Comparison of ENCODE assay signal across 2 cellular contexts in the genomic region with DNA sequence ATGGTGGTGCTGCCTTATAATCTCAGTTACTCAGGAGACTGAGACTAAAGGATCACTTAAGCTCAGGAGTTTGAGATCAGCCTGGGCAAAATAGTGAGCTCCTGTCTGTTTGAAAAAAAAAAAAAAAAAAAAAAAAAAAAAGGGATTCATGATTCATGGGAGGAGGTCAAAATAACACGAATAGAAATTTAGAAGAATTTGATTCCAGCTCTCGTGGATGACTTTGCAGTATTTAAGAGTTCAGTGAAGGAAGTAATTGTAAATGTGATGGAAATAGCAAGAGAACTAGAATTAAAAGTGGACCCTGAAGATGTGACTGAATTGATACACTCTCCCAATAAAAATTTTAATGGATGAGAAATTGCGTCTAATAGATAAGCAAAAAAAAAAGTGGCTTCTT.
A peak's percentile ranks its signal among the peaks of the same experiment; 100 is the strongest.
TF ChIP-seq lines count a peak whose summit lies in the region.

No MANE protein-coding gene starts in this region.

TF ChIP-seq in HepG2, 621 proteins besides CTCF, POLR2A, EP300 and RAD21:
- TF ChIP-seq NFE2L2 (IDR thresholded peaks at IDR 0.05; ENCODE audit: low read length) (peak; percentile 39; the same call in 1 of the 2 replicates), KLF11 (CRISPR knock-in tag; IDR thresholded peaks at IDR 0.05) (no peak)

TF ChIP-seq in K562, 482 proteins besides CTCF, POLR2A, EP300 and RAD21:
- no peak for TF ChIP-seq ARID1B (IDR thresholded peaks at IDR 0.05)
- TF ChIP-seq, protein P1, sequence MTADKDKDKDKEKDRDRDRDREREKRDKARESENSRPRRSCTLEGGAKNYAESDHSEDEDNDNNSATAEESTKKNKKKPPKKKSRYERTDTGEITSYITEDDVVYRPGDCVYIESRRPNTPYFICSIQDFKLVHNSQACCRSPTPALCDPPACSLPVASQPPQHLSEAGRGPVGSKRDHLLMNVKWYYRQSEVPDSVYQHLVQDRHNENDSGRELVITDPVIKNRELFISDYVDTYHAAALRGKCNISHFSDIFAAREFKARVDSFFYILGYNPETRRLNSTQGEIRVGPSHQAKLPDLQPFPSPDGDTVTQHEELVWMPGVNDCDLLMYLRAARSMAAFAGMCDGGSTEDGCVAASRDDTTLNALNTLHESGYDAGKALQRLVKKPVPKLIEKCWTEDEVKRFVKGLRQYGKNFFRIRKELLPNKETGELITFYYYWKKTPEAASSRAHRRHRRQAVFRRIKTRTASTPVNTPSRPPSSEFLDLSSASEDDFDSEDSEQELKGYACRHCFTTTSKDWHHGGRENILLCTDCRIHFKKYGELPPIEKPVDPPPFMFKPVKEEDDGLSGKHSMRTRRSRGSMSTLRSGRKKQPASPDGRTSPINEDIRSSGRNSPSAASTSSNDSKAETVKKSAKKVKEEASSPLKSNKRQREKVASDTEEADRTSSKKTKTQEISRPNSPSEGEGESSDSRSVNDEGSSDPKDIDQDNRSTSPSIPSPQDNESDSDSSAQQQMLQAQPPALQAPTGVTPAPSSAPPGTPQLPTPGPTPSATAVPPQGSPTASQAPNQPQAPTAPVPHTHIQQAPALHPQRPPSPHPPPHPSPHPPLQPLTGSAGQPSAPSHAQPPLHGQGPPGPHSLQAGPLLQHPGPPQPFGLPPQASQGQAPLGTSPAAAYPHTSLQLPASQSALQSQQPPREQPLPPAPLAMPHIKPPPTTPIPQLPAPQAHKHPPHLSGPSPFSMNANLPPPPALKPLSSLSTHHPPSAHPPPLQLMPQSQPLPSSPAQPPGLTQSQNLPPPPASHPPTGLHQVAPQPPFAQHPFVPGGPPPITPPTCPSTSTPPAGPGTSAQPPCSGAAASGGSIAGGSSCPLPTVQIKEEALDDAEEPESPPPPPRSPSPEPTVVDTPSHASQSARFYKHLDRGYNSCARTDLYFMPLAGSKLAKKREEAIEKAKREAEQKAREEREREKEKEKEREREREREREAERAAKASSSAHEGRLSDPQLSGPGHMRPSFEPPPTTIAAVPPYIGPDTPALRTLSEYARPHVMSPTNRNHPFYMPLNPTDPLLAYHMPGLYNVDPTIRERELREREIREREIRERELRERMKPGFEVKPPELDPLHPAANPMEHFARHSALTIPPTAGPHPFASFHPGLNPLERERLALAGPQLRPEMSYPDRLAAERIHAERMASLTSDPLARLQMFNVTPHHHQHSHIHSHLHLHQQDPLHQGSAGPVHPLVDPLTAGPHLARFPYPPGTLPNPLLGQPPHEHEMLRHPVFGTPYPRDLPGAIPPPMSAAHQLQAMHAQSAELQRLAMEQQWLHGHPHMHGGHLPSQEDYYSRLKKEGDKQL (CRISPR knock-in tag; IDR thresholded peaks at IDR 0.05; ENCODE audit: borderline replicate concordance): no peak
- 0 out of 2 replicates have a peak, but pooled peaks have one; percentile 11 for TF ChIP-seq ZNF384 (IDR thresholded peaks at IDR 0.05; ENCODE audit: low read depth, low read length)
- TF ChIP-seq RUNX1 (IDR thresholded peaks at IDR 0.05; ENCODE audit: low read depth): no peak
- TF ChIP-seq FOXK2 (conservative IDR thresholded peaks at IDR 0.05 in 1 of 2, IDR thresholded peaks at IDR 0.05 in 1 of 2; ENCODE audit: low read depth in 2 of 2): no peak
- no peak for TF ChIP-seq FOXA1 (IDR thresholded peaks at IDR 0.05; ENCODE audit: borderline replicate concordance)
- peak; percentile 43; the same call in 1 of the 2 replicates for TF ChIP-seq ZNF316 (IDR thresholded peaks at IDR 0.05)
- no peak for TF ChIP-seq HOXB6 (CRISPR knock-in tag; IDR thresholded peaks at IDR 0.05; ENCODE audit: borderline replicate concordance)
- peak; percentile 19; the same call in 1 of the 2 replicates for TF ChIP-seq C11orf30 (IDR thresholded peaks at IDR 0.05; ENCODE audit: low read depth)
- TF ChIP-seq, protein P2, sequence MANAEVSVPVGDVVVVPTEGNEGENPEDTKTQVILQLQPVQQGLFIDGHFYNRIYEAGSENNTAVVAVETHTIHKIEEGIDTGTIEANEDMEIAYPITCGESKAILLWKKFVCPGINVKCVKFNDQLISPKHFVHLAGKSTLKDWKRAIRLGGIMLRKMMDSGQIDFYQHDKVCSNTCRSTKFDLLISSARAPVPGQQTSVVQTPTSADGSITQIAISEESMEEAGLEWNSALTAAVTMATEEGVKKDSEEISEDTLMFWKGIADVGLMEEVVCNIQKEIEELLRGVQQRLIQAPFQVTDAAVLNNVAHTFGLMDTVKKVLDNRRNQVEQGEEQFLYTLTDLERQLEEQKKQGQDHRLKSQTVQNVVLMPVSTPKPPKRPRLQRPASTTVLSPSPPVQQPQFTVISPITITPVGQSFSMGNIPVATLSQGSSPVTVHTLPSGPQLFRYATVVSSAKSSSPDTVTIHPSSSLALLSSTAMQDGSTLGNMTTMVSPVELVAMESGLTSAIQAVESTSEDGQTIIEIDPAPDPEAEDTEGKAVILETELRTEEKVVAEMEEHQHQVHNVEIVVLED (CRISPR knock-in tag; IDR thresholded peaks at IDR 0.05): no peak
- TF ChIP-seq, protein P3, sequence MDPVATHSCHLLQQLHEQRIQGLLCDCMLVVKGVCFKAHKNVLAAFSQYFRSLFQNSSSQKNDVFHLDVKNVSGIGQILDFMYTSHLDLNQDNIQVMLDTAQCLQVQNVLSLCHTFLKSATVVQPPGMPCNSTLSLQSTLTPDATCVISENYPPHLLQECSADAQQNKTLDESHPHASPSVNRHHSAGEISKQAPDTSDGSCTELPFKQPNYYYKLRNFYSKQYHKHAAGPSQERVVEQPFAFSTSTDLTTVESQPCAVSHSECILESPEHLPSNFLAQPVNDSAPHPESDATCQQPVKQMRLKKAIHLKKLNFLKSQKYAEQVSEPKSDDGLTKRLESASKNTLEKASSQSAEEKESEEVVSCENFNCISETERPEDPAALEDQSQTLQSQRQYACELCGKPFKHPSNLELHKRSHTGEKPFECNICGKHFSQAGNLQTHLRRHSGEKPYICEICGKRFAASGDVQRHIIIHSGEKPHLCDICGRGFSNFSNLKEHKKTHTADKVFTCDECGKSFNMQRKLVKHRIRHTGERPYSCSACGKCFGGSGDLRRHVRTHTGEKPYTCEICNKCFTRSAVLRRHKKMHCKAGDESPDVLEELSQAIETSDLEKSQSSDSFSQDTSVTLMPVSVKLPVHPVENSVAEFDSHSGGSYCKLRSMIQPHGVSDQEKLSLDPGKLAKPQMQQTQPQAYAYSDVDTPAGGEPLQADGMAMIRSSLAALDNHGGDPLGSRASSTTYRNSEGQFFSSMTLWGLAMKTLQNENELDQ (CRISPR knock-in tag; IDR thresholded peaks at IDR 0.05; ENCODE audit: borderline replicate concordance): no peak
- TF ChIP-seq, protein P4, sequence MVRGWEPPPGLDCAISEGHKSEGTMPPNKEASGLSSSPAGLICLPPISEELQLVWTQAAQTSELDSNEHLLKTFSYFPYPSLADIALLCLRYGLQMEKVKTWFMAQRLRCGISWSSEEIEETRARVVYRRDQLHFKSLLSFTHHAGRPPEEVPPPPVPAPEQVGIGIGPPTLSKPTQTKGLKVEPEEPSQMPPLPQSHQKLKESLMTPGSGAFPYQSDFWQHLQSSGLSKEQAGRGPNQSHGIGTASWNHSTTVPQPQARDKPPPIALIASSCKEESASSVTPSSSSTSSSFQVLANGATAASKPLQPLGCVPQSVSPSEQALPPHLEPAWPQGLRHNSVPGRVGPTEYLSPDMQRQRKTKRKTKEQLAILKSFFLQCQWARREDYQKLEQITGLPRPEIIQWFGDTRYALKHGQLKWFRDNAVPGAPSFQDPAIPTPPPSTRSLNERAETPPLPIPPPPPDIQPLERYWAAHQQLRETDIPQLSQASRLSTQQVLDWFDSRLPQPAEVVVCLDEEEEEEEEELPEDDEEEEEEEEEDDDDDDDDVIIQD (CRISPR knock-in tag; IDR thresholded peaks at IDR 0.05): no peak
- TF ChIP-seq MAFG (tag; conservative IDR thresholded peaks at IDR 0.05): peak; percentile 51; the same call in 1 of the 2 replicates
- TF ChIP-seq PCBP1 (IDR thresholded peaks at IDR 0.05; ENCODE audit: low read depth, low read length, poor library complexity, severe bottlenecking): no peak
- 0 out of 2 replicates have a peak, but pooled peaks have one; percentile 12 for TF ChIP-seq NFE2 (IDR thresholded peaks at IDR 0.05; ENCODE audit: low read depth)
